8 cellular contexts compared by ENCODE assay signal in genomic region chr7:107201795-107202450, GRCh38. TPM values are rescaled to one million over a fixed set of nuclear protein-coding genes. Genes with fewer than 3 reads are reported as not detected.
DNase-seq lines count a peak whose midpoint lies in the region; ATAC-seq and TF ChIP-seq lines count a peak whose summit lies in the region.

No MANE protein-coding gene starts in this region.

- peaks cover 25% of the 10 kb centered on the region for H3K4me1 ChIP-seq in left ventricle myocardium inferior

- H3K9me3 ChIP-seq in left ventricle myocardium inferior (replicated peaks): no peaks in the 10 kb centered on the region

- H3K4me3 ChIP-seq in HFF-Myc (replicated peaks; ENCODE audit: low read depth, low read length) (no peak overlapping the region), left ventricle myocardium inferior (no peak overlapping the region)

- ATAC-seq in GM18502 (IDR thresholded peaks at IDR 0.05; ENCODE audit: poor library complexity, unreplicated experiment): no peak
- no peak for ATAC-seq in HG03045 (IDR thresholded peaks at IDR 0.05; ENCODE audit: unreplicated experiment)

- DNase-seq in DMS153 treated with DMSO at 0.1 percent for 48 hours (lab: John Stamatoyannopoulos, UW; ENCODE audit: unreplicated experiment) (peak; percentile 12), HFF-Myc (ENCODE audit: extremely low read depth, low read depth) (no peak), NCI-H345 treated with DMSO at 0.1 percent for 48 hours (lab: John Stamatoyannopoulos, UW; ENCODE audit: unreplicated experiment) (peak; percentile 7), left ventricle myocardium inferior (peak; percentile 60)
- DNase-seq in activated naive CD4-positive, alpha-beta T cell treated with anti-CD3 and anti-CD28 coated beads, Interleukin-2, amount 50 U/mL, for 16 hours: peak; percentile 29
- DNase-seq in stimulated activated CD4-positive, alpha-beta T cell treated with anti-CD3 and anti-CD28 coated beads, Interleukin-1b, Interleukin-23, amount 100 ng/mL, for 48 hours: peak; percentile 21

- peak; percentile 46 for TF ChIP-seq CTCF in HFF-Myc (IDR thresholded peaks at IDR 0.05; ENCODE audit: low read depth, low read length, missing control alignments)
- TF ChIP-seq CTCF in left ventricle myocardium inferior (IDR thresholded peaks at IDR 0.05; ENCODE audit: borderline replicate concordance): peak; percentile 71

- intact Hi-C loops in left ventricle myocardium inferior (cut with micrococcal nuclease): loop anchor here (10.0 kb wide), 2 partner anchors 83 to 263 kb away; no protein-coding TSS in a partner anchor

- H3K27me3 ChIP-seq in left ventricle myocardium inferior (ENCODE audit: low read depth): no peaks in the 10 kb centered on the region

- peaks cover 94% of the 10 kb centered on the region for H3K36me3 ChIP-seq in left ventricle myocardium inferior

- peak overlapping the region; percentile 67 for H3K27ac ChIP-seq in left ventricle myocardium inferior (replicated peaks)

RNA-seq across cellular contexts. Expression of gene HBP1, which starts 33.1 kb away (rescaled TPM):
- 56.9 TPM for total RNA-seq in left ventricle myocardium inferior
